In the genomic region with DNA sequence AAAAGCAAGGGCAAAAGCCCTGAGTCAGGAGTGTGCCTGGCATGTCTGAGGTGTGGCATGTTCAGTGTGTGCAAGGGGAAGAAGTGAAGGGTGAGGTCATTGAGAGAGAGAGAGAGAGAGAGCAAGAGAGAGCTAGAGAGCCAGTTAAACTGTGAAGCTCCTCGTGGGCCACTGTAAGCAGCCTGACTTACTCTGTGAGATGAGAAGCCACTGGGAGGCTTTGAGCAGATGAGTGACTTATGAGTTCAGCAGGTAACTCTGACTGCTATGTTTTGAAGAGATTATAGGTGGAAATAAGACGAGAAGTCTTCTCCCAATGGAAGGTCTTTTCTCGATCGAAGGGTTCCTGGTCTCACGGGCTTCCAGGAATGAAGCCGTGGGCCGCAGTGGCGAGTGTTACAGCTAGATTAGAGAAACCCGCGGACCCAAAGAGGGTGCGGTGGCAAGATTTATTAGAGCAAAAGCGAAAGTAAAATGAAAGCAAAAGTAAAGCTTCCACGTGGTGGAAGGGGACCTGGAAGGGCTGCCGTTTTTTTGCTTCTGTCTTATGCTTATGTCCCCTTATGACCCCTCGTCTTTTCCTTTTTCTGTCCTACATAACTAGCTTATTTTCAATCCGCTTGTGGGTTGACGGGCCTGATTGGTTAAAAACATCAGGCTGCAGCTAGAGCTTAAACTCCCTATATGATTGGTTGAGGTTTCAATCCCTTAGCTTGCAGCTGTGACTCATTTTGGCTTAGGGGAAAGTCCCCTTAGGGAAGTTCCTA, we compare ENCODE assay signal across 9 cellular contexts.
DNase-seq lines count a peak whose midpoint lies in the region; ATAC-seq, FAIRE-seq and TF ChIP-seq lines count a peak whose summit lies in the region.
"Had no signal": no experiment of that assay in that cellular context is flagged by ENCODE, and none has a peak within 500 bp of the region (broad histone marks: within the 10 kb centered on the region; RNA-seq: fewer than 3 reads in every experiment).

No MANE protein-coding gene starts in this region.

- H3K4me3 ChIP-seq in CD4-positive, alpha-beta memory T cell (ENCODE audit: low read length in 2 of 2), result peak overlapping the region; percentile 20 to 68
- H3K4me3 ChIP-seq in Peyer's patch (peak overlapping the region; percentile 40 to 65 (median 56)), lower lobe of right lung (peak overlapping the region; percentile 48)

- H3K9me3 ChIP-seq in CD4-positive, alpha-beta memory T cell (ENCODE audit: control insufficient read depth in 1 of 2, low read length in 2 of 2), result no peaks in the 10 kb centered on the region
- H3K9me3 ChIP-seq in Peyer's patch (no peaks in the 10 kb centered on the region), lower lobe of right lung (no peaks in the 10 kb centered on the region)

- peaks cover 0 to 18% (median 7%) of the 10 kb centered on the region in 4 donors for H3K4me1 Mint-ChIP-seq in CD4-positive, alpha-beta memory T cell
- peaks cover 14% of the 10 kb centered on the region for H3K4me1 Mint-ChIP-seq in activated T-helper 2 cell treated with anti-CD3 and anti-CD28 coated beads, Interferon-gamma antibody, Interleukin-2, Interleukin-4, amounts not matched to agents 10 μg/mL and 5 μg/mL and 100 μg/mL, durations not matched to agents 14 hours and 24 hours and 36 hours (ENCODE audit: low read depth)

- no peak for FAIRE-seq in D721Med (lab: Jason Lieb, UNC)

- H3K27me3 ChIP-seq in CD4-positive, alpha-beta memory T cell (ENCODE audit: insufficient read depth, low read length), result no peaks in the 10 kb centered on the region
- H3K27me3 ChIP-seq in Peyer's patch (no peaks in the 10 kb centered on the region), lower lobe of right lung (ENCODE audit: low read depth) (no peaks in the 10 kb centered on the region)

- H3K4me3 Mint-ChIP-seq in CD4-positive, alpha-beta memory T cell, result no peak overlapping the region
- H3K4me3 Mint-ChIP-seq in activated T-helper 2 cell treated with anti-CD3 and anti-CD28 coated beads, Interferon-gamma antibody, Interleukin-2, Interleukin-4, amounts not matched to agents 10 μg/mL and 5 μg/mL and 100 μg/mL, durations not matched to agents 14 hours and 24 hours and 36 hours (ENCODE audit: low read depth), result no peak overlapping the region

- peak; percentile 56 to 70 (median 62) for DNase-seq in CD4-positive, alpha-beta memory T cell
- DNase-seq in Peyer's patch (peak; percentile 47 to 68 (median 61)), lower lobe of right lung (peak; percentile 54), D721Med (ENCODE audit: insufficient read length, low spot score) (no peak)
- DNase-seq in activated T-helper 2 cell treated with anti-CD3 and anti-CD28 coated beads, Interferon-gamma antibody, Interleukin-2, Interleukin-4, amounts not matched to agents 10 μg/mL and 5 μg/mL and 100 μg/mL, durations not matched to agents 14 hours and 24 hours and 36 hours (ENCODE audit: low spot score), result peak; percentile 45
- DNase-seq in stimulated activated naive CD4-positive, alpha-beta T cell (lab: John Stamatoyannopoulos, UW), result peak; percentile 17 to 78 (median 39)

- peak; percentile 82 for ATAC-seq in GM19328 (IDR thresholded peaks at IDR 0.05; ENCODE audit: unreplicated experiment)
- peak; percentile 91 for ATAC-seq in HG03354 (IDR thresholded peaks at IDR 0.05; ENCODE audit: poor library complexity, severe bottlenecking, unreplicated experiment)
- peak; percentile 83 to 84 for ATAC-seq in lower lobe of right lung

- POLR2A ChIA-PET in CD4-positive, alpha-beta memory T cell (lab: Charles Lee; ENCODE audit: partially characterized antibody), result interaction anchor here (0.6 to 2.2 kb wide), 7 partner anchors 9 to 892 kb away, joined by 3 to 8 read pairs (median 5); partner anchors contain the start of gene POGK

- TF ChIP-seq POLR2A in Peyer's patch (IDR thresholded peaks at IDR 0.05), result no peak

- H3K36me3 Mint-ChIP-seq in CD4-positive, alpha-beta memory T cell, result no peaks in the 10 kb centered on the region
- H3K36me3 Mint-ChIP-seq in activated T-helper 2 cell treated with anti-CD3 and anti-CD28 coated beads, Interferon-gamma antibody, Interleukin-2, Interleukin-4, amounts not matched to agents 10 μg/mL and 5 μg/mL and 100 μg/mL, durations not matched to agents 14 hours and 24 hours and 36 hours (ENCODE audit: low read depth), result no peaks in the 10 kb centered on the region

- TF ChIP-seq CTCF in Peyer's patch (IDR thresholded peaks at IDR 0.05) (no peak), lower lobe of right lung (IDR thresholded peaks at IDR 0.05) (no peak), D721Med (IDR thresholded peaks at IDR 0.05; ENCODE audit: insufficient read depth, missing control alignments) (no peak)

- no peaks in the 10 kb centered on the region for H3K36me3 ChIP-seq in CD4-positive, alpha-beta memory T cell (ENCODE audit: insufficient read depth, low read length)
- H3K36me3 ChIP-seq in Peyer's patch (no peaks in the 10 kb centered on the region), lower lobe of right lung (no peaks in the 10 kb centered on the region)

- peaks cover 0 to 3% (median under 1%) of the 10 kb centered on the region in 8 donors for H3K9me3 Mint-ChIP-seq in CD4-positive, alpha-beta memory T cell
- peaks cover 5% of the 10 kb centered on the region for H3K9me3 Mint-ChIP-seq in activated T-helper 2 cell treated with anti-CD3 and anti-CD28 coated beads, Interferon-gamma antibody, Interleukin-2, Interleukin-4, amounts not matched to agents 10 μg/mL and 5 μg/mL and 100 μg/mL, durations not matched to agents 14 hours and 24 hours and 36 hours

- H3K27ac Mint-ChIP-seq in CD4-positive, alpha-beta memory T cell, result no peak overlapping the region
- H3K27ac Mint-ChIP-seq in activated T-helper 2 cell treated with anti-CD3 and anti-CD28 coated beads, Interferon-gamma antibody, Interleukin-2, Interleukin-4, amounts not matched to agents 10 μg/mL and 5 μg/mL and 100 μg/mL, durations not matched to agents 14 hours and 24 hours and 36 hours, result no peak overlapping the region

- H3K27ac ChIP-seq in CD4-positive, alpha-beta memory T cell (ENCODE audit: low read depth, low read length), result peak overlapping the region; percentile 80
- H3K27ac ChIP-seq in Peyer's patch, result peak overlapping the region; percentile 65 to 87 (median 79)
- peak overlapping the region; percentile 84 for H3K27ac ChIP-seq in lower lobe of right lung
- H3K27ac ChIP-seq: parathyroid adenoma had no signal

- CTCF ChIA-PET in CD4-positive, alpha-beta memory T cell (lab: Charles Lee; ENCODE audit: partially characterized antibody), result interaction anchor here (1.0 to 6.2 kb wide), 5 partner anchors 10 to 1593 kb away, joined by 3 to 81 read pairs (median 3); no protein-coding TSS in a partner anchor

- intact Hi-C loops in CD4-positive, alpha-beta memory T cell (cut with micrococcal nuclease), result loop anchor here (10.0 kb wide), 1 partner anchor 405 kb away; no protein-coding TSS in a partner anchor
- intact Hi-C loops in activated T-helper 2 cell treated with anti-CD3 and anti-CD28 coated beads, Interferon-gamma antibody, Interleukin-2, Interleukin-4, amounts not matched to agents 10 μg/mL and 5 μg/mL and 100 μg/mL, durations not matched to agents 14 hours and 24 hours and 36 hours (cut with micrococcal nuclease), result loop anchor here (5.0 to 10.0 kb wide), 2 partner anchors 325 to 387 kb away; partner anchors contain the start of genes FAM78B and TADA1
- intact Hi-C loops in lower lobe of right lung (cut with DNase I), result no loop called here

- H3K4me1 ChIP-seq in CD4-positive, alpha-beta memory T cell (ENCODE audit: insufficient read depth, low read length), result peaks cover 23% of the 10 kb centered on the region
- H3K4me1 ChIP-seq in Peyer's patch (peaks cover 0 to 7% (median 0%) of the 10 kb centered on the region in 4 donors), lower lobe of right lung (no peaks in the 10 kb centered on the region)
- H3K4me1 ChIP-seq: parathyroid adenoma had no signal

- peaks cover 1 to 5% of the 10 kb centered on the region in 2 donors for H3K27me3 Mint-ChIP-seq in CD4-positive, alpha-beta memory T cell
- H3K27me3 Mint-ChIP-seq in activated T-helper 2 cell treated with anti-CD3 and anti-CD28 coated beads, Interferon-gamma antibody, Interleukin-2, Interleukin-4, amounts not matched to agents 10 μg/mL and 5 μg/mL and 100 μg/mL, durations not matched to agents 14 hours and 24 hours and 36 hours (ENCODE audit: low read depth), result peaks cover 1% of the 10 kb centered on the region
